Comparison of ENCODE assay signal across 25 cellular contexts in the genomic region with DNA sequence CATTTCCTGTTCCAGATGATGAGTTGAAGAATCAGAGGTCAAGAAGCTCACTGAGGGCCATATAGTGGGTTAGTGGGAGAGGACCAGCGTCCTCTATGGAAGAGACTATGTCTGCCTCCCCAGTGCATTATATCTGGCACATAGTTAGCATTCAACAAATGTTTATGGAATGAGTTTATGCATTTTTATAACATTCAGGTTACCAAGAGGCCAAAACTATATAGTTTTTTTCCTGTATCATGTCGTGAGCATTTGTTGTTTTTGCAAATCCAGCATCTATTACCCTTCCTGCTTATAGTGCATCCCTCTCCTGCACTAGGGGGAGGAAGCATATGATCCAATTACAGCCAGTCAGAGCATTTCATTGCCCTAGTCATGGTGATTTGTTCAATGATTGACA.
DNase-seq lines count a peak whose midpoint lies in the region; ATAC-seq and TF ChIP-seq lines count a peak whose summit lies in the region.
"Had no signal": no experiment of that assay in that cellular context is flagged by ENCODE, and none has a peak within 500 bp of the region (broad histone marks: within the 10 kb centered on the region; RNA-seq: fewer than 3 reads in every experiment).

No MANE protein-coding gene starts in this region.

- H3K27ac ChIP-seq in brain microvascular endothelial cell, result peak overlapping the region; percentile 0
- H3K27ac ChIP-seq: gastrocnemius medialis, pancreas, Peyer's patch, suprapubic skin had no signal

- no peak overlapping the region for H3K27ac Mint-ChIP-seq in naive thymus-derived CD8-positive, alpha-beta T cell
- H3K27ac Mint-ChIP-seq: activated naive CD8-positive, alpha-beta T cell treated with anti-CD3 and anti-CD28 coated beads, Interleukin-2, amount 10 ng/mL, durations not matched to agents 7 days and 5 days; CD8-positive, alpha-beta memory T cell; nephron; stimulated activated memory B cell treated with anti-CD40 and anti-IgM and Interleukin-4, amounts not matched to agents 10 μg/mL and 1 μg/mL and 100 μg/mL, for 72 hours had no signal

- H3K4me3 Mint-ChIP-seq in naive thymus-derived CD8-positive, alpha-beta T cell, result no peak overlapping the region
- H3K4me3 Mint-ChIP-seq: activated naive CD8-positive, alpha-beta T cell treated with anti-CD3 and anti-CD28 coated beads, Interleukin-2, amount 10 ng/mL, durations not matched to agents 7 days and 5 days; CD8-positive, alpha-beta memory T cell; nephron; stimulated activated memory B cell treated with anti-CD40 and anti-IgM and Interleukin-4, amounts not matched to agents 10 μg/mL and 1 μg/mL and 100 μg/mL, for 72 hours had no signal

- ATAC-seq in naive thymus-derived CD8-positive, alpha-beta T cell, result no peak
- ATAC-seq: pancreas; stimulated activated memory B cell treated with anti-CD40 and anti-IgM and Interleukin-4, amounts not matched to agents 10 μg/mL and 1 μg/mL and 100 μg/mL, for 72 hours had no signal

- H3K27me3 ChIP-seq in BJ (ENCODE audit: control insufficient read depth, insufficient read depth, low read length) (no peaks in the 10 kb centered on the region), brain microvascular endothelial cell (replicated peaks) (no peaks in the 10 kb centered on the region)
- H3K27me3 ChIP-seq: gastrocnemius medialis, pancreas, Peyer's patch, suprapubic skin had no signal

- H3K4me3 ChIP-seq in BJ (ENCODE audit: low read depth, low read length), result no peak overlapping the region
- H3K4me3 ChIP-seq in brain microvascular endothelial cell (ENCODE audit: low read depth, low read length), result no peak overlapping the region
- H3K4me3 ChIP-seq in skeletal muscle cell (ENCODE audit: low read depth, low read length), result no peak overlapping the region
- H3K4me3 ChIP-seq: gastrocnemius medialis, pancreas, Peyer's patch, suprapubic skin had no signal

- H3K4me1 Mint-ChIP-seq in naive thymus-derived CD8-positive, alpha-beta T cell, result no peaks in the 10 kb centered on the region
- H3K4me1 Mint-ChIP-seq: activated naive CD8-positive, alpha-beta T cell treated with anti-CD3 and anti-CD28 coated beads, Interleukin-2, amount 10 ng/mL, durations not matched to agents 7 days and 5 days; CD8-positive, alpha-beta memory T cell; nephron; stimulated activated memory B cell treated with anti-CD40 and anti-IgM and Interleukin-4, amounts not matched to agents 10 μg/mL and 1 μg/mL and 100 μg/mL, for 72 hours had no signal

- in situ Hi-C loops in brain microvascular endothelial cell (cut with HindIII; ENCODE audit: low pct_ligation_motif_present, low sequenced_read_pairs), result no loop called here

- CTCF ChIA-PET in BJ (lab: Yijun Ruan, JAX), result interaction anchor here (1.2 kb wide), 1 partner anchor 20 kb away, joined by 3 read pairs; no protein-coding TSS in a partner anchor

- DNase-seq in BJ (ENCODE audit: low read depth) (peak; percentile 69), HT1080 (ENCODE audit: low read depth) (peak; percentile 47), brain microvascular endothelial cell (peak; percentile 64), skeletal muscle cell (ENCODE audit: low read depth) (peak; percentile 11), SHP77 treated with DMSO at 0.1 percent for 48 hours (lab: John Stamatoyannopoulos, UW) (no peak), NOMO-1 treated with dmso at 0.1 percent for 144 hours (lab: John Stamatoyannopoulos, UW; ENCODE audit: unreplicated experiment) (no peak)
- no peak for DNase-seq in naive thymus-derived CD8-positive, alpha-beta T cell
- DNase-seq: activated CD4-positive, alpha-beta T cell treated with anti-CD3 and anti-CD28 coated beads for 1 hour; activated effector memory CD4-positive, alpha-beta T cell treated with anti-CD3 and anti-CD28 coated beads, Interleukin-2, amount 50 U/mL, for 16 hours; activated naive CD8-positive, alpha-beta T cell treated with anti-CD3 and anti-CD28 coated beads, Interleukin-2, amount 10 ng/mL, durations not matched to agents 7 days and 5 days; CD8-positive, alpha-beta memory T cell; cerebellar nuclear complex; effector CD4-positive, alpha-beta T cell; gastrocnemius medialis; GF-D8; hypothalamus; NCI-H1105; NCI-H2081; pancreas; Peyer's patch; stimulated activated CD4-positive, alpha-beta T cell treated with anti-CD3 and anti-CD28 coated beads, Interleukin-4, amount 100 ng/mL, for 1 hour; T-helper 1 cell had no signal

- peaks cover 0 to 20% (median 2%) of the 10 kb centered on the region in 9 donors for H3K9me3 Mint-ChIP-seq in naive thymus-derived CD8-positive, alpha-beta T cell
- H3K9me3 Mint-ChIP-seq: nephron had no signal

- TF ChIP-seq CTCF in BJ (IDR thresholded peaks at IDR 0.05; ENCODE audit: insufficient read depth, low read depth, low read length) (0 out of 2 replicates have a peak, but pooled peaks have one; percentile 2), brain microvascular endothelial cell (IDR thresholded peaks at IDR 0.05; ENCODE audit: low read depth, low read length, missing control alignments) (no peak)

- H3K36me3 ChIP-seq in BJ (ENCODE audit: control insufficient read depth, insufficient read depth, low read length) (no peaks in the 10 kb centered on the region), brain microvascular endothelial cell (replicated peaks) (no peaks in the 10 kb centered on the region)
- H3K36me3 ChIP-seq: gastrocnemius medialis, pancreas, Peyer's patch, suprapubic skin had no signal

- POLR2A ChIA-PET in BJ (lab: Charles Lee), result no interaction called here
- POLR2A ChIA-PET in naive thymus-derived CD8-positive, alpha-beta T cell (lab: Charles Lee), result no interaction called here

- H3K36me3 Mint-ChIP-seq in naive thymus-derived CD8-positive, alpha-beta T cell, result peaks cover 0 to 15% (median 15%) of the 10 kb centered on the region in 3 donors
- H3K36me3 Mint-ChIP-seq: activated naive CD8-positive, alpha-beta T cell treated with anti-CD3 and anti-CD28 coated beads, Interleukin-2, amount 10 ng/mL, durations not matched to agents 7 days and 5 days; stimulated activated memory B cell treated with anti-CD40 and anti-IgM and Interleukin-4, amounts not matched to agents 10 μg/mL and 1 μg/mL and 100 μg/mL, for 72 hours had no signal

- H3K27me3 Mint-ChIP-seq in naive thymus-derived CD8-positive, alpha-beta T cell, result peaks cover 7 to 25% (median 17%) of the 10 kb centered on the region in 5 donors

Comparison
In these comparisons a context has a peak if more than half of its experiments do, and no peak if none do; other contexts are left out.
1. DNase-seq: peak in BJ (single experiment), HT1080 (single experiment), brain microvascular endothelial cell (single experiment) and skeletal muscle cell (single experiment); none in SHP77 treated with DMSO at 0.1 percent for 48 hours (single experiment), NOMO-1 treated with dmso at 0.1 percent for 144 hours (single experiment) and naive thymus-derived CD8-positive, alpha-beta T cell (0 of 10).